9 cellular contexts compared by ENCODE assay signal in genomic region chr2:236343400-236344161, GRCh38.
A peak's percentile ranks its signal among the peaks of the same experiment; 100 is the strongest.
DNase-seq lines count a peak whose midpoint lies in the region; ATAC-seq and TF ChIP-seq lines count a peak whose summit lies in the region.
"Had no signal": no experiment of that assay in that cellular context is flagged by ENCODE, and none has a peak within 500 bp of the region (broad histone marks: within the 10 kb centered on the region; RNA-seq: fewer than 3 reads in every experiment).

No MANE protein-coding gene starts in this region.

- H3K4me3 ChIP-seq in OCI-LY7 (ENCODE audit: low read depth, low read length, poor library complexity, severe bottlenecking), result no peak overlapping the region

- no peaks in the 10 kb centered on the region for H3K9me3 Mint-ChIP-seq in glutamatergic neuron (ENCODE audit: unreplicated experiment)
- H3K9me3 Mint-ChIP-seq: activated naive CD4-positive, alpha-beta T cell treated with anti-CD3 and anti-CD28 coated beads, Interleukin-2, amount 50 U/mL, for 24 hours had no signal

- no peak for ATAC-seq in HG03025 (IDR thresholded peaks at IDR 0.05; ENCODE audit: low FRiP score, unreplicated experiment)

- CTCF ChIA-PET in OCI-LY7 (lab: Charles Lee; ENCODE audit: unreplicated experiment), result interaction anchor here (0.5 kb wide), 1 partner anchor 688 kb away, joined by 4 read pairs; no protein-coding TSS in a partner anchor

- TF ChIP-seq CTCF in OCI-LY7 (conservative IDR thresholded peaks at IDR 0.05; ENCODE audit: low read length) (peak; percentile 91), glutamatergic neuron (IDR thresholded peaks at IDR 0.05; ENCODE audit: partially characterized antibody, unreplicated experiment) (peak; percentile 89)

- no peak overlapping the region for H3K27ac ChIP-seq in OCI-LY7 (ENCODE audit: low read depth, low read length, poor library complexity, severe bottlenecking)

- no peaks in the 10 kb centered on the region for H3K9me2 ChIP-seq in OCI-LY7 (ENCODE audit: insufficient read depth, low read length)

- no peak overlapping the region for H3K4me3 Mint-ChIP-seq in glutamatergic neuron (ENCODE audit: unreplicated experiment)
- H3K4me3 Mint-ChIP-seq: activated naive CD4-positive, alpha-beta T cell treated with anti-CD3 and anti-CD28 coated beads, Interleukin-2, amount 50 U/mL, for 24 hours had no signal

- DNase-seq in DMS53 treated with DMSO at 0.1 percent for 48 hours (lab: John Stamatoyannopoulos, UW; ENCODE audit: unreplicated experiment) (peak; percentile 46), HS-5 (ENCODE audit: low read depth) (peak; percentile 62), OCI-LY7 (ENCODE audit: low spot score) (peak; percentile 78), glutamatergic neuron (peak; percentile 65), putamen (ENCODE audit: low spot score) (peak; percentile 55), OCI-M2 (lab: John Stamatoyannopoulos, UW; ENCODE audit: unreplicated experiment) (no peak)
- DNase-seq in activated naive CD4-positive, alpha-beta T cell treated with Interleukin-2 at 50 U/mL for 16 hours, result peak; percentile 48

- no peak overlapping the region for H3K27ac Mint-ChIP-seq in glutamatergic neuron (ENCODE audit: unreplicated experiment)
- H3K27ac Mint-ChIP-seq: activated naive CD4-positive, alpha-beta T cell treated with anti-CD3 and anti-CD28 coated beads, Interleukin-2, amount 50 U/mL, for 24 hours had no signal

- intact Hi-C loops in OCI-LY7 (cut with micrococcal nuclease; ENCODE audit: unreplicated experiment), result no loop called here

- H3K4me2 ChIP-seq in OCI-LY7 (ENCODE audit: low read length), result no peak overlapping the region

- H3K4me1 Mint-ChIP-seq in glutamatergic neuron (ENCODE audit: low read depth, unreplicated experiment), result peaks cover 9% of the 10 kb centered on the region
- H3K4me1 Mint-ChIP-seq: activated naive CD4-positive, alpha-beta T cell treated with anti-CD3 and anti-CD28 coated beads, Interleukin-2, amount 50 U/mL, for 24 hours had no signal

- H3K36me3 Mint-ChIP-seq in glutamatergic neuron (ENCODE audit: unreplicated experiment), result no peaks in the 10 kb centered on the region
- H3K36me3 Mint-ChIP-seq: activated naive CD4-positive, alpha-beta T cell treated with anti-CD3 and anti-CD28 coated beads, Interleukin-2, amount 50 U/mL, for 24 hours had no signal

- H3K79me2 ChIP-seq in OCI-LY7 (ENCODE audit: insufficient read depth, low read depth, low read length), result no peaks in the 10 kb centered on the region

- BruUV-seq in OCI-LY7 (replicated peaks; lab: Mats Ljungman, UMichigan), result no TSS peak

- H3K36me3 ChIP-seq in OCI-LY7 (ENCODE audit: insufficient read depth, low read length), result no peaks in the 10 kb centered on the region

- H4K20me1 ChIP-seq in OCI-LY7 (ENCODE audit: insufficient read depth, low read length), result no peaks in the 10 kb centered on the region

- H3K4me1 ChIP-seq in OCI-LY7 (ENCODE audit: insufficient read depth, low read length, poor library complexity, severe bottlenecking), result peaks cover 5% of the 10 kb centered on the region

- H3K9me3 ChIP-seq in OCI-LY7 (ENCODE audit: low read length), result no peaks in the 10 kb centered on the region

- POLR2A ChIA-PET in OCI-LY7 (lab: Charles Lee), result interaction anchor here (0.7 kb wide), 1 partner anchor 432 kb away, joined by 4 read pairs; no protein-coding TSS in a partner anchor

- no peak overlapping the region for H2AFZ ChIP-seq in OCI-LY7 (ENCODE audit: low read length)

- peaks cover 5% of the 10 kb centered on the region for H3K27me3 Mint-ChIP-seq in glutamatergic neuron (ENCODE audit: unreplicated experiment)
